28 cellular contexts compared by ENCODE assay signal in genomic region chr1:5623399-5623798, GRCh38.
"Had no signal": no experiment of that assay in that cellular context is flagged by ENCODE, and none has a peak within 500 bp of the region (broad histone marks: within the 10 kb centered on the region; RNA-seq: fewer than 3 reads in every experiment).

No MANE protein-coding gene starts in this region.

- H3K27ac ChIP-seq: ascending aorta, body of pancreas, Peyer's patch, VCaP had no signal

- H3K4me3 ChIP-seq: ascending aorta, body of pancreas, Peyer's patch had no signal

- H3K9me3 Mint-ChIP-seq: activated CD4-positive, alpha-beta memory T cell treated with anti-CD3 and anti-CD28 coated beads for 36 hours; activated CD4-positive, alpha-beta T cell treated with anti-CD3 and anti-CD28 coated beads, Interleukin-2, amount 10 ng/mL, durations not matched to agents 7 days and 5 days; activated naive CD4-positive, alpha-beta T cell treated with anti-CD3 and anti-CD28 coated beads, Interleukin-2, amount 50 U/mL, for 72 hours; activated naive CD8-positive, alpha-beta T cell treated with anti-CD3 and anti-CD28 coated beads, Interleukin-2, amount 50 U/mL, for 24 hours; activated T-cell treated with anti-CD3 and anti-CD28 coated beads, Interleukin-2, amount 50 U/mL, for 4 hours; T-cell had no signal

- H3K4me1 ChIP-seq: ascending aorta, body of pancreas, Peyer's patch had no signal

- H3K27me3 ChIP-seq: ascending aorta, body of pancreas, Peyer's patch had no signal

- H3K4me3 Mint-ChIP-seq: activated CD4-positive, alpha-beta memory T cell treated with anti-CD3 and anti-CD28 coated beads for 36 hours; activated CD4-positive, alpha-beta T cell treated with anti-CD3 and anti-CD28 coated beads, Interleukin-2, amount 10 ng/mL, durations not matched to agents 7 days and 5 days; activated naive CD8-positive, alpha-beta T cell treated with anti-CD3 and anti-CD28 coated beads, Interleukin-2, amount 50 U/mL, for 24 hours; activated T-cell treated with anti-CD3 and anti-CD28 coated beads, Interleukin-2, amount 50 U/mL, for 4 hours; IgD-negative memory B cell; T-cell had no signal

- ATAC-seq: activated naive CD4-positive, alpha-beta T cell treated with anti-CD3 and anti-CD28 coated beads, Interleukin-2, amount 50 U/mL, for 72 hours; activated naive CD8-positive, alpha-beta T cell treated with anti-CD3 and anti-CD28 coated beads, Interleukin-2, amount 50 U/mL, for 24 hours; activated T-cell treated with anti-CD3 and anti-CD28 coated beads, Interleukin-2, amount 50 U/mL, for 4 hours; body of pancreas; T-cell had no signal

- H3K36me3 Mint-ChIP-seq: activated CD4-positive, alpha-beta memory T cell treated with anti-CD3 and anti-CD28 coated beads for 36 hours; activated naive CD4-positive, alpha-beta T cell treated with anti-CD3 and anti-CD28 coated beads, Interleukin-2, amount 50 U/mL, for 72 hours; IgD-negative memory B cell; T-cell had no signal

- H3K27ac Mint-ChIP-seq: activated CD4-positive, alpha-beta memory T cell treated with anti-CD3 and anti-CD28 coated beads for 36 hours; activated CD4-positive, alpha-beta T cell treated with anti-CD3 and anti-CD28 coated beads, Interleukin-2, amount 10 ng/mL, durations not matched to agents 7 days and 5 days; activated naive CD4-positive, alpha-beta T cell treated with anti-CD3 and anti-CD28 coated beads, Interleukin-2, amount 50 U/mL, for 72 hours; activated naive CD8-positive, alpha-beta T cell treated with anti-CD3 and anti-CD28 coated beads, Interleukin-2, amount 50 U/mL, for 24 hours; IgD-negative memory B cell; T-cell had no signal

- H3K36me3 ChIP-seq: ascending aorta, Peyer's patch had no signal

- H3K4me1 Mint-ChIP-seq: activated CD4-positive, alpha-beta T cell treated with anti-CD3 and anti-CD28 coated beads, Interleukin-2, amount 10 ng/mL, durations not matched to agents 7 days and 5 days; activated naive CD8-positive, alpha-beta T cell treated with anti-CD3 and anti-CD28 coated beads, Interleukin-2, amount 50 U/mL, for 24 hours; IgD-negative memory B cell; T-cell had no signal

- H3K9me3 ChIP-seq: ascending aorta, body of pancreas, Peyer's patch had no signal

- DNase-seq: activated CD4-positive, alpha-beta memory T cell treated with anti-CD3 and anti-CD28 coated beads for 36 hours; activated CD4-positive, alpha-beta T cell treated with anti-CD3 and anti-CD28 coated beads, Interleukin-2, amount 10 ng/mL, durations not matched to agents 7 days and 5 days; activated CD4-positive, CD25-positive, alpha-beta regulatory T cell; activated CD8-positive, alpha-beta memory T cell treated with anti-CD3 and anti-CD28 coated beads for 24 hours; activated effector memory CD4-positive, alpha-beta T cell treated with anti-CD3 and anti-CD28 coated beads, Interleukin-2, amount 50 U/mL, for 16 hours; activated naive CD4-positive, alpha-beta T cell treated with Interleukin-2 at 50 U/mL for 16 hours; activated naive CD8-positive, alpha-beta T cell treated with anti-CD3 and anti-CD28 coated beads, Interleukin-2, amount 50 U/mL, for 24 hours; activated T-cell treated with anti-CD3 and anti-CD28 coated beads, Interleukin-2, amount 50 U/mL, for 4 hours; amniotic stem cell; body of pancreas; KG1; MV-4-11; NCI-H1092 treated with DMSO at 0.1 percent for 48 hours; NCI-H1417 treated with DMSO at 0.1 percent for 48 hours; NCI-H1694 treated with DMSO at 0.1 percent for 48 hours; NCI-H2029 treated with DMSO at 0.1 percent for 48 hours; NCI-H510A treated with DMSO at 0.1 percent for 48 hours; NCI-H69; NK-92 treated with Interleukin-12 subunit alpha and Interleukin-12 subunit beta, amount 100 ng/mL, for 24 hours; Peyer's patch; SHP77 treated with DMSO at 0.1 percent for 48 hours; T-cell; T-helper 2 cell; T1000 had no signal
